Comparison of ENCODE assay signal across 8 cellular contexts in genomic region chr9:69971643-69972449, GRCh38.
DNase-seq lines count a peak whose midpoint lies in the region; ATAC-seq, FAIRE-seq and TF ChIP-seq lines count a peak whose summit lies in the region.

No MANE protein-coding gene starts in this region.

- H3K4me1 Mint-ChIP-seq in activated naive CD8-positive, alpha-beta T cell treated with anti-CD3 and anti-CD28 coated beads for 36 hours: no peaks in the 10 kb centered on the region

- peak overlapping the region; percentile 77 for H4K91ac ChIP-seq in IMR-90 (ENCODE audit: insufficient read depth, low read depth, low read length)

- peak overlapping the region; percentile 90 for H2AFZ ChIP-seq in IMR-90 (replicated peaks; ENCODE audit: low read length, poor library complexity)

- peaks cover 14% of the 10 kb centered on the region for H3K9me1 ChIP-seq in IMR-90 (ENCODE audit: insufficient read depth, low read length)

- H3K79me1 ChIP-seq in IMR-90 (ENCODE audit: low read depth in 1 of 2, low read length in 2 of 2): no peaks in the 10 kb centered on the region

- H3K4me3 Mint-ChIP-seq in activated naive CD8-positive, alpha-beta T cell treated with anti-CD3 and anti-CD28 coated beads for 36 hours: no peak overlapping the region

- H3K27me3 Mint-ChIP-seq in activated naive CD8-positive, alpha-beta T cell treated with anti-CD3 and anti-CD28 coated beads for 36 hours: peaks cover 16% of the 10 kb centered on the region

- dilution Hi-C loops in IMR-90 (cut with HindIII; ENCODE audit: low sequenced_read_pairs, unreplicated experiment): no loop called here

- no peaks in the 10 kb centered on the region for H3K9me3 ChIP-seq in A549
- no peaks in the 10 kb centered on the region for H3K9me3 ChIP-seq in IMR-90 (ENCODE audit: control insufficient read depth, insufficient read depth, low read length)

- no peak overlapping the region for H3K9ac ChIP-seq in IMR-90 (ENCODE audit: low read depth, low read length)

- no TSS peak for BruUV-seq in IMR-90 (replicated peaks; lab: Mats Ljungman, UMichigan)

- H4K5ac ChIP-seq in IMR-90 (ENCODE audit: low read depth, low read length): peak overlapping the region; percentile 27; the same call in 1 of the 2 replicates

- FAIRE-seq in A549 (lab: Jason Lieb, UNC) (no peak), GM12892 (lab: Jason Lieb, UNC) (peak; percentile 80), RCC 7860 (lab: Jason Lieb, UNC) (no peak)

- TF ChIP-seq RAD21 in A549 (conservative IDR thresholded peaks at IDR 0.05 in 1 of 2, IDR thresholded peaks at IDR 0.05 in 1 of 2): peak; percentile 82 to 84
- peak; percentile 88 for TF ChIP-seq RAD21 in IMR-90 (IDR thresholded peaks at IDR 0.05; ENCODE audit: low read length)

- H3K4me2 ChIP-seq in A549: no peak overlapping the region
- H3K4me2 ChIP-seq in IMR-90 (ENCODE audit: low read depth, low read length): no peak overlapping the region

- peak overlapping the region; percentile 39; the same call in 1 of the 2 replicates for H3K56ac ChIP-seq in IMR-90 (ENCODE audit: extremely low read depth, insufficient read depth, low read length)

- WGBS in A549 (ENCODE audit: missing lambda C conversion rate): 30% methylated on average over 16 of the region's 16 CpGs
- no CpG with 5 or more reads among the region's 16 CpGs for WGBS in IMR-90 (ENCODE audit: extremely low coverage in 2 of 2, insufficient read length in 1 of 2), 2 experiments

- H3K27ac ChIP-seq in A549 (no peak overlapping the region), IMR-90 (ENCODE audit: insufficient read depth, low read length) (no peak overlapping the region)

- ATAC-seq in A549 (peak; percentile 75 to 94), IMR-90 (ENCODE audit: low read depth) (peak; percentile 71), Right ventricle myocardium superior (ENCODE audit: poor library complexity) (peak; percentile 83), GM18517 (IDR thresholded peaks at IDR 0.05; ENCODE audit: unreplicated experiment) (no peak)

- TF ChIP-seq CTCF in A549 (IDR thresholded peaks at IDR 0.05) (peak; percentile 84), IMR-90 (conservative IDR thresholded peaks at IDR 0.05; ENCODE audit: low read depth, low read length) (peak; percentile 90)

- H2AK5ac ChIP-seq in IMR-90 (ENCODE audit: low read depth, low read length): peak overlapping the region; percentile 84; the same call in 1 of the 2 replicates

- peak overlapping the region; percentile 54 for H2BK5ac ChIP-seq in IMR-90 (ENCODE audit: low read depth, low read length, poor library complexity, severe bottlenecking)

- peak overlapping the region; percentile 47; the same call in 1 of the 3 replicates for H2BK15ac ChIP-seq in IMR-90 (ENCODE audit: low read depth, low read length)

- peak; percentile 52 to 60 for DNase-seq in A549 (ENCODE audit: low read depth in 1 of 2, low spot score in 1 of 2)
- DNase-seq in GM12892 (ENCODE audit: insufficient read length): peak; percentile 14
- peak; percentile 68 for DNase-seq in IMR-90
- DNase-seq in RCC 7860 (ENCODE audit: low spot score): peak; percentile 58
- DNase-seq in activated naive CD8-positive, alpha-beta T cell treated with anti-CD3 and anti-CD28 coated beads for 36 hours: peak; percentile 50
- DNase-seq in Right ventricle myocardium superior: peak; percentile 86
- peak; percentile 66 for DNase-seq in pons (ENCODE audit: low spot score)

- CTCF ChIA-PET in A549 (lab: Yijun Ruan, JAX) (interaction anchor here (0.6 to 9.7 kb wide), 39 partner anchors 9 to 631 kb away, joined by 3 to 157 read pairs (median 4); no protein-coding TSS in a partner anchor), IMR-90 (lab: Yijun Ruan, JAX) (interaction anchor here (0.6 to 7.6 kb wide), 7 partner anchors 10 to 291 kb away, joined by 3 to 121 read pairs (median 4); no protein-coding TSS in a partner anchor)

- H4K20me1 ChIP-seq in IMR-90 (ENCODE audit: insufficient read depth, low read length): no peaks in the 10 kb centered on the region

- H3K18ac ChIP-seq in IMR-90 (ENCODE audit: low read depth, low read length): no peak overlapping the region

- no peak for TF ChIP-seq POLR2A in A549 (IDR thresholded peaks at IDR 0.05; ENCODE audit: low read length)
- TF ChIP-seq POLR2A in GM12892 (IDR thresholded peaks at IDR 0.05; ENCODE audit: low read depth, low read length): no peak
- peak; percentile 37; the same call in 1 of the 2 replicates for TF ChIP-seq POLR2A in IMR-90 (IDR thresholded peaks at IDR 0.05; ENCODE audit: low read depth, low read length)

- H3K4me3 ChIP-seq in A549 (no peak overlapping the region), IMR-90 (ENCODE audit: insufficient read depth, low read depth, low read length) (no peak overlapping the region)

- peak overlapping the region; percentile 29 for H2AK9ac ChIP-seq in IMR-90 (replicated peaks; ENCODE audit: low read depth, low read length, poor library complexity)

- no peak overlapping the region for H3K27ac Mint-ChIP-seq in activated naive CD8-positive, alpha-beta T cell treated with anti-CD3 and anti-CD28 coated beads for 36 hours

- POLR2A ChIA-PET in A549 (lab: Yijun Ruan, JAX): no interaction called here
- POLR2A ChIA-PET in IMR-90 (lab: Charles Lee; ENCODE audit: unreplicated experiment): no interaction called here

- no peaks in the 10 kb centered on the region for H3K36me3 Mint-ChIP-seq in activated naive CD8-positive, alpha-beta T cell treated with anti-CD3 and anti-CD28 coated beads for 36 hours

- no peaks in the 10 kb centered on the region for H3K9me3 Mint-ChIP-seq in activated naive CD8-positive, alpha-beta T cell treated with anti-CD3 and anti-CD28 coated beads for 36 hours

- H4K8ac ChIP-seq in IMR-90 (ENCODE audit: low read depth in 2 of 2, low read length in 2 of 2): peak overlapping the region in 1 of 2 experiments; percentile 82; a peak in 2 of 4 replicates

- no peak for TF ChIP-seq EP300 in A549 (IDR thresholded peaks at IDR 0.05)

- H3K36me3 ChIP-seq in IMR-90 (ENCODE audit: control insufficient read depth, insufficient read depth, low read length): no peaks in the 10 kb centered on the region

- H3K4me1 ChIP-seq in A549 (no peaks in the 10 kb centered on the region), IMR-90 (ENCODE audit: control insufficient read depth, insufficient read depth, low read length) (peaks cover 9% of the 10 kb centered on the region)

- no peaks in the 10 kb centered on the region for H3K27me3 ChIP-seq in IMR-90 (ENCODE audit: control insufficient read depth, insufficient read depth, low read length)

- in situ Hi-C loops in IMR-90 (cut with MboI; ENCODE audit: low sequenced_read_pairs): loop anchor here (5.0 to 25.0 kb wide), 3 partner anchors 140 to 640 kb away; no protein-coding TSS in a partner anchor

- H3K23ac ChIP-seq in IMR-90 (ENCODE audit: low read depth, low read length): peak overlapping the region; percentile 1; the same call in 1 of the 2 replicates

- peak overlapping the region; percentile 77; the same call in 1 of the 2 replicates for H3K14ac ChIP-seq in IMR-90 (replicated peaks; ENCODE audit: low read depth, low read length)

- peak overlapping the region; percentile 93 for H2BK20ac ChIP-seq in IMR-90 (ENCODE audit: low read depth, low read length)

- H2BK120ac ChIP-seq in IMR-90 (ENCODE audit: low read depth, low read length): peak overlapping the region; percentile 68

- peak overlapping the region; percentile 51 for H3K4ac ChIP-seq in IMR-90 (ENCODE audit: low read depth, low read length)

- intact Hi-C loops in IMR-90 (cut with micrococcal nuclease): loop anchor here (1.0 to 10.0 kb wide), 5 partner anchors 70 to 631 kb away; partner anchors contain the start of genes MAMDC2 and SMC5
- intact Hi-C loops in Right ventricle myocardium superior (cut with DNase I): loop anchor here (1.0 to 10.0 kb wide), 2 partner anchors 139 to 253 kb away; no protein-coding TSS in a partner anchor

TF ChIP-seq in A549, 52 proteins besides CTCF, POLR2A, EP300 and RAD21:
- TF ChIP-seq SMC3 (IDR thresholded peaks at IDR 0.05) (peak; percentile 88), CEBPB (IDR thresholded peaks at IDR 0.05) (no peak)

TF ChIP-seq in IMR-90, 13 proteins besides CTCF, POLR2A, EP300 and RAD21:
- TF ChIP-seq CEBPB (IDR thresholded peaks at IDR 0.05; ENCODE audit: low read depth, low read length) (no peak), MXI1 (IDR thresholded peaks at IDR 0.05; ENCODE audit: borderline replicate concordance, low read depth, low read length) (peak; percentile 50; the same call in 1 of the 2 replicates), BHLHE40 (IDR thresholded peaks at IDR 0.05; ENCODE audit: low read depth, low read length) (peak; percentile 7; the same call in 1 of the 2 replicates), SMC3 (IDR thresholded peaks at IDR 0.05; ENCODE audit: low read depth, low read length) (peak; percentile 82), USF2 (IDR thresholded peaks at IDR 0.05; ENCODE audit: low read depth, low read length) (peak; percentile 72), ELK1 (IDR thresholded peaks at IDR 0.05; ENCODE audit: borderline replicate concordance, low read depth, low read length) (no peak)
TF ChIP-seq in IMR-90: peak in this region for 4.

Comparison
In these comparisons a context has a peak if more than half of its experiments do, and no peak if none do; other contexts are left out.
1. DNase-seq: peak in every context shown above with its lines; median percentile 86 in Right ventricle myocardium superior; 68 in IMR-90; 66 in pons; 58 in RCC 7860; 56 in A549; 50 in activated naive CD8-positive, alpha-beta T cell treated with anti-CD3 and anti-CD28 coated beads for 36 hours; 14 in GM12892.